In genomic region chr15:96670389-96670788, GRCh38 we compare ENCODE assay signal across 25 cellular contexts.
DNase-seq lines count a peak whose midpoint lies in the region; ATAC-seq, FAIRE-seq and TF ChIP-seq lines count a peak whose summit lies in the region.
"Had no signal": no experiment of that assay in that cellular context is flagged by ENCODE, and none has a peak within 500 bp of the region (broad histone marks: within the 10 kb centered on the region; RNA-seq: fewer than 3 reads in every experiment).

No MANE protein-coding gene starts in this region.

- H2AFZ ChIP-seq in HCT116 (ENCODE audit: low read depth, low read length, poor library complexity, severe bottlenecking) (no peak overlapping the region), K562 (ENCODE audit: low read depth, low read length) (no peak overlapping the region)

- H3K4me2 ChIP-seq in HCT116 (ENCODE audit: low read length) (no peak overlapping the region), K562 (ENCODE audit: insufficient read depth, low read length) (no peak overlapping the region)
- H3K4me2 ChIP-seq: A549; BLaER1 treated with 17β-estradiol and CSF1 and Interleukin-3, amounts not matched to agents 10 nM and 100 nM had no signal

- FAIRE-seq in K562 (lab: Jason Lieb, UNC), result no peak
- FAIRE-seq: A549, D721Med, G401.6, GM12892, H54 had no signal

- in situ Hi-C loops in K562 (cut with MboI), result no loop called here

- no peak for TF ChIP-seq EP300 in K562 (IDR thresholded peaks at IDR 0.05; ENCODE audit: low read length)

- H3K9me3 ChIP-seq in HCT116 (ENCODE audit: control insufficient read depth in 1 of 2, insufficient read depth in 1 of 2, low read depth in 1 of 2, low read length in 2 of 2), result no peaks in the 10 kb centered on the region
- H3K9me3 ChIP-seq in SJCRH30 (replicated peaks), result no peaks in the 10 kb centered on the region
- H3K9me3 ChIP-seq in K562 (replicated peaks; ENCODE audit: control insufficient read depth, insufficient read depth, low read depth, low read length), result no peaks in the 10 kb centered on the region
- H3K9me3 ChIP-seq: A549; BE2C; BLaER1 treated with 17β-estradiol and CSF1 and Interleukin-3, amounts not matched to agents 10 nM and 100 nM; HAP-1 had no signal

- no peak for TF ChIP-seq POLR2A in HCT116 (IDR thresholded peaks at IDR 0.05; ENCODE audit: borderline replicate concordance, extremely low read depth, insufficient read depth, insufficient read length)
- TF ChIP-seq POLR2A in K562 (conservative IDR thresholded peaks at IDR 0.05), result no peak

- H3K9me1 ChIP-seq in K562 (ENCODE audit: control insufficient read depth, insufficient read depth, low read length), result no peaks in the 10 kb centered on the region

- RAD21 ChIA-PET in HCT116 (lab: Charles Lee; ENCODE audit: low non-redundant PET in 1 of 2, low total read pairs in 2 of 2, uncharacterized antibody in 2 of 2, unreplicated experiment in 2 of 2), result no interaction called here

- no peak for TF ChIP-seq RAD21 in HCT116 (IDR thresholded peaks at IDR 0.05; ENCODE audit: low read depth)
- no peak for TF ChIP-seq RAD21 in K562 (CRISPR knock-in tag; conservative IDR thresholded peaks at IDR 0.05 in 1 of 2, IDR thresholded peaks at IDR 0.05 in 1 of 2)

- peak; percentile 30; the same call in 1 of the 2 replicates for ATAC-seq in HCT116
- ATAC-seq in K562, result peak; percentile 54
- no peak for ATAC-seq in stimulated activated naive B cell treated with anti-CD40 and anti-IgM and Interleukin-4, amounts not matched to agents 10 μg/mL and 1 μg/mL and 100 μg/mL, for 72 hours (replicated peaks)
- ATAC-seq: A549 had no signal

- H3K4me1 Mint-ChIP-seq in stimulated activated naive B cell treated with anti-CD40 and anti-IgM and Interleukin-4, amounts not matched to agents 10 μg/mL and 1 μg/mL and 100 μg/mL, for 72 hours, result no peaks in the 10 kb centered on the region
- H3K4me1 Mint-ChIP-seq: CD14-positive monocyte; CD8-positive, alpha-beta memory T cell had no signal

- TF ChIP-seq CTCF in HCT116 (IDR thresholded peaks at IDR 0.05 in 2 of 3, conservative IDR thresholded peaks at IDR 0.05 in 1 of 3; ENCODE audit: borderline replicate concordance in 1 of 3, insufficient read depth in 1 of 3, low read depth in 2 of 3, low read length in 2 of 3), result no peak
- no peak for TF ChIP-seq CTCF in K562 (IDR thresholded peaks at IDR 0.05 in 2 of 3, conservative IDR thresholded peaks at IDR 0.05 in 1 of 3; ENCODE audit: insufficient read depth in 2 of 3, low read depth in 1 of 3, low read length in 3 of 3)

- CTCF ChIA-PET in HCT116 (lab: Charles Lee), result no interaction called here
- CTCF ChIA-PET in K562 (lab: Yijun Ruan, JAX; ENCODE audit: low intra/inter-chr PET ratio), result no interaction called here

- no peak overlapping the region for H3K27ac ChIP-seq in HCT116 (ENCODE audit: low read depth, low read length)
- H3K27ac ChIP-seq in SJCRH30, result no peak overlapping the region
- H3K27ac ChIP-seq in K562 (ENCODE audit: extremely low read depth, low read depth, low read length), result no peak overlapping the region
- H3K27ac ChIP-seq: A549; BLaER1 treated with 17β-estradiol and CSF1 and Interleukin-3, amounts not matched to agents 10 nM and 100 nM had no signal

- BruUV-seq in HCT116 (replicated peaks; lab: Mats Ljungman, UMichigan) (no TSS peak), K562 (replicated peaks; lab: Mats Ljungman, UMichigan) (no TSS peak)

- peak; percentile 46 for DNase-seq in ELF-1 (ENCODE audit: low read depth, low spot score)
- DNase-seq in HCT116 (ENCODE audit: low read depth, low spot score), result no peak
- DNase-seq in SJCRH30, result peak; percentile 46 to 63
- peak in 1 of 4 experiments; percentile 11 for DNase-seq in K562 (ENCODE audit: extremely low read depth in 1 of 4, low spot score in 3 of 4)
- DNase-seq in stimulated activated CD4-positive, alpha-beta T cell treated with anti-CD3 and anti-CD28 coated beads, Interleukin-15, amount 100 ng/mL, for 24 hours, result no peak
- DNase-seq in activated T-cell treated with anti-CD3 and anti-CD28 coated beads for 4 hours, result no peak
- no peak for DNase-seq in NCI-H128 (lab: John Stamatoyannopoulos, UW; ENCODE audit: unreplicated experiment)
- DNase-seq in stimulated activated naive B cell treated with anti-CD40 and anti-IgM and Interleukin-4, amounts not matched to agents 10 μg/mL and 1 μg/mL and 100 μg/mL, for 72 hours, result no peak
- DNase-seq: 8988T; ACHN; AML-193; BE2C; CD4-positive, alpha-beta T cell; CD8-positive, alpha-beta memory T cell; DMS 273 treated with DMSO at 0.1 percent for 48 hours; DMS79 treated with DMSO at 0.1 percent for 48 hours; GOT3 had no signal

- H3K4me1 ChIP-seq in HCT116 (ENCODE audit: control insufficient read depth in 1 of 2, insufficient read depth in 2 of 2, low read length in 2 of 2) (no peaks in the 10 kb centered on the region; a peak in 1 of 4 replicates), SJCRH30 (no peaks in the 10 kb centered on the region), K562 (replicated peaks in 1 of 2; ENCODE audit: control insufficient read depth in 2 of 2, insufficient read depth in 2 of 2, low read length in 2 of 2) (no peaks in the 10 kb centered on the region; a peak in 1 of 5 replicates)
- H3K4me1 ChIP-seq: A549; BE2C; BLaER1 treated with 17β-estradiol and CSF1 and Interleukin-3, amounts not matched to agents 10 nM and 100 nM; HAP-1 had no signal

- H4K20me1 ChIP-seq in HCT116 (ENCODE audit: insufficient read depth), result no peaks in the 10 kb centered on the region
- H4K20me1 ChIP-seq in K562 (replicated peaks; ENCODE audit: control insufficient read depth, insufficient read depth, low read length), result no peaks in the 10 kb centered on the region
- H4K20me1 ChIP-seq: BLaER1 treated with 17β-estradiol and CSF1 and Interleukin-3, amounts not matched to agents 10 nM and 100 nM had no signal

- no peak overlapping the region for H3K27ac Mint-ChIP-seq in stimulated activated naive B cell treated with anti-CD40 and anti-IgM and Interleukin-4, amounts not matched to agents 10 μg/mL and 1 μg/mL and 100 μg/mL, for 72 hours
- H3K27ac Mint-ChIP-seq: CD14-positive monocyte; CD4-positive, alpha-beta T cell; CD8-positive, alpha-beta memory T cell had no signal

- WGBS in K562 (ENCODE audit: insufficient coverage, low coverage, missing lambda C conversion rate), result 1% methylated on average over 5 of the region's 5 CpGs

- H3K36me3 ChIP-seq in HCT116 (ENCODE audit: control insufficient read depth in 1 of 2, insufficient read depth in 2 of 2, low read length in 2 of 2) (no peaks in the 10 kb centered on the region), SJCRH30 (no peaks in the 10 kb centered on the region), K562 (ENCODE audit: control insufficient read depth, insufficient read depth, low read length) (no peaks in the 10 kb centered on the region)
- H3K36me3 ChIP-seq: BE2C; BLaER1 treated with 17β-estradiol and CSF1 and Interleukin-3, amounts not matched to agents 10 nM and 100 nM; HAP-1 had no signal

- peaks cover 0 to 2% of the 10 kb centered on the region in 2 donors for H3K9me3 Mint-ChIP-seq in stimulated activated naive B cell treated with anti-CD40 and anti-IgM and Interleukin-4, amounts not matched to agents 10 μg/mL and 1 μg/mL and 100 μg/mL, for 72 hours

- H3K79me2 ChIP-seq in HCT116 (ENCODE audit: insufficient read depth, low read length) (no peaks in the 10 kb centered on the region), K562 (ENCODE audit: control insufficient read depth, insufficient read depth, low read length) (no peaks in the 10 kb centered on the region)

- POLR2A ChIA-PET in HCT116 (lab: Charles Lee) (no interaction called here), K562 (lab: Yijun Ruan, JAX) (no interaction called here)

- H3K27me3 ChIP-seq in HCT116 (ENCODE audit: insufficient read depth, low read length), result no peaks in the 10 kb centered on the region
- H3K27me3 ChIP-seq in SJCRH30, result no peaks in the 10 kb centered on the region
- H3K27me3 ChIP-seq in K562 (ENCODE audit: control insufficient read depth in 2 of 2, insufficient read depth in 2 of 2, low read length in 2 of 2), result no peaks in the 10 kb centered on the region
- H3K27me3 ChIP-seq: BE2C; BLaER1 treated with 17β-estradiol and CSF1 and Interleukin-3, amounts not matched to agents 10 nM and 100 nM had no signal

- H3K9ac ChIP-seq in HCT116 (ENCODE audit: low read length) (no peak overlapping the region), K562 (ENCODE audit: insufficient read depth in 1 of 2, low read depth in 2 of 2, low read length in 2 of 2) (no peak overlapping the region)
- H3K9ac ChIP-seq: BLaER1 treated with 17β-estradiol and CSF1 and Interleukin-3, amounts not matched to agents 10 nM and 100 nM had no signal

- no peaks in the 10 kb centered on the region for H3K36me3 Mint-ChIP-seq in stimulated activated naive B cell treated with anti-CD40 and anti-IgM and Interleukin-4, amounts not matched to agents 10 μg/mL and 1 μg/mL and 100 μg/mL, for 72 hours
- H3K36me3 Mint-ChIP-seq: CD14-positive monocyte; CD8-positive, alpha-beta memory T cell had no signal

- no peak overlapping the region for H3K4me3 ChIP-seq in HCT116 (replicated peaks in 1 of 2; ENCODE audit: low read depth in 1 of 2, low read length in 2 of 2)
- H3K4me3 ChIP-seq in SJCRH30, result no peak overlapping the region
- H3K4me3 ChIP-seq in K562, result no peak overlapping the region
- H3K4me3 ChIP-seq: A549; BLaER1 treated with 17β-estradiol and CSF1 and Interleukin-3, amounts not matched to agents 10 nM and 100 nM; HAP-1 had no signal

- H3K9me2 ChIP-seq in HCT116 (ENCODE audit: insufficient read depth), result no peaks in the 10 kb centered on the region

- H3K4me3 Mint-ChIP-seq in stimulated activated naive B cell treated with anti-CD40 and anti-IgM and Interleukin-4, amounts not matched to agents 10 μg/mL and 1 μg/mL and 100 μg/mL, for 72 hours, result no peak overlapping the region
- H3K4me3 Mint-ChIP-seq: CD14-positive monocyte; CD4-positive, alpha-beta T cell; CD8-positive, alpha-beta memory T cell had no signal

- H3K27me3 Mint-ChIP-seq in stimulated activated naive B cell treated with anti-CD40 and anti-IgM and Interleukin-4, amounts not matched to agents 10 μg/mL and 1 μg/mL and 100 μg/mL, for 72 hours, result no peaks in the 10 kb centered on the region
- H3K27me3 Mint-ChIP-seq: CD4-positive, alpha-beta T cell had no signal

- intact Hi-C loops in HCT116 (cut with micrococcal nuclease), result no loop called here
- intact Hi-C loops in K562 (cut with micrococcal nuclease), result no loop called here

TF ChIP-seq in HCT116, 20 proteins besides CTCF, POLR2A, EP300 and RAD21 (continues in another document):
- no peak for TF ChIP-seq ATF3 (IDR thresholded peaks at IDR 0.05)
- TF ChIP-seq ZNF274 (IDR thresholded peaks at IDR 0.05; ENCODE audit: low read depth, low read length), result no peak

TF ChIP-seq in K562, 482 proteins besides CTCF, POLR2A, EP300 and RAD21:
- peak; percentile 49 for TF ChIP-seq PKNOX1 (IDR thresholded peaks at IDR 0.05)
- TF ChIP-seq WHSC1 (IDR thresholded peaks at IDR 0.05; ENCODE audit: low read length), result no peak

Comparison
In these comparisons a context has a peak if more than half of its experiments do, and no peak if none do; other contexts are left out.
1. DNase-seq: peak in ELF-1 (single experiment) and SJCRH30 (2 of 2); none in HCT116 (single experiment), stimulated activated CD4-positive, alpha-beta T cell treated with anti-CD3 and anti-CD28 coated beads, Interleukin-15, amount 100 ng/mL, for 24 hours (single experiment), activated T-cell treated with anti-CD3 and anti-CD28 coated beads for 4 hours (single experiment), NCI-H128 (single experiment) and stimulated activated naive B cell treated with anti-CD40 and anti-IgM and Interleukin-4, amounts not matched to agents 10 μg/mL and 1 μg/mL and 100 μg/mL, for 72 hours (single experiment).
2. ATAC-seq: peak in HCT116 (single experiment) and K562 (single experiment); none in stimulated activated naive B cell treated with anti-CD40 and anti-IgM and Interleukin-4, amounts not matched to agents 10 μg/mL and 1 μg/mL and 100 μg/mL, for 72 hours (0 of 2).